ENCODE assay signal across 11 cellular contexts in genomic region chr12:124410354-124411175, GRCh38.
DNase-seq lines count a peak whose midpoint lies in the region; ATAC-seq and TF ChIP-seq lines count a peak whose summit lies in the region.
"Had no signal": no experiment of that assay in that cellular context is flagged by ENCODE, and none has a peak within 500 bp of the region (broad histone marks: within the 10 kb centered on the region; RNA-seq: fewer than 3 reads in every experiment).

No MANE protein-coding gene starts in this region.

- peak overlapping the region; percentile 59 to 63 for H3K27ac ChIP-seq in ascending aorta
- peak overlapping the region; percentile 32 to 80 (median 70) for H3K27ac ChIP-seq in tibial nerve
- H3K27ac ChIP-seq: PC-9 had no signal

- H3K27me3 Mint-ChIP-seq in T-helper 1 cell treated with Interleukin-12 subunit alpha and Interleukin-12 subunit beta and Interleukin-4 antibody, amounts not matched to agents 30 μg/mL and 1 μg/mL, for 36 hours (ENCODE audit: low read depth) = no peaks in the 10 kb centered on the region
- H3K27me3 Mint-ChIP-seq: dendritic cell treated with granulocyte-macrophage colony-stimulating factor and Interleukin-4, amounts not matched to agents 40 ng/mL and 50 ng/mL, for 4 days had no signal

- H3K4me1 ChIP-seq in ascending aorta (peaks cover 10 to 31% of the 10 kb centered on the region in 2 donors), tibial nerve (peaks cover 0 to 63% (median 29%) of the 10 kb centered on the region in 4 donors)

- intact Hi-C loops in ascending aorta (cut with DNase I) = no loop called here

- H3K27me3 ChIP-seq in ascending aorta (no peaks in the 10 kb centered on the region), tibial nerve (no peaks in the 10 kb centered on the region)

- no peaks in the 10 kb centered on the region for H3K9me3 ChIP-seq in ascending aorta
- no peaks in the 10 kb centered on the region for H3K9me3 ChIP-seq in tibial nerve

- TF ChIP-seq POLR2A in tibial nerve (IDR thresholded peaks at IDR 0.05) = no peak

- peaks cover 4% of the 10 kb centered on the region for H3K36me3 Mint-ChIP-seq in T-helper 1 cell treated with Interleukin-12 subunit alpha and Interleukin-12 subunit beta and Interleukin-4 antibody, amounts not matched to agents 30 μg/mL and 1 μg/mL, for 36 hours (ENCODE audit: low read depth)

- no peak for TF ChIP-seq EP300 in tibial nerve (IDR thresholded peaks at IDR 0.05)

- no peak overlapping the region for H3K4me3 Mint-ChIP-seq in T-helper 1 cell treated with Interleukin-12 subunit alpha and Interleukin-12 subunit beta and Interleukin-4 antibody, amounts not matched to agents 30 μg/mL and 1 μg/mL, for 36 hours
- H3K4me3 Mint-ChIP-seq: dendritic cell treated with granulocyte-macrophage colony-stimulating factor and Interleukin-4, amounts not matched to agents 40 ng/mL and 50 ng/mL, for 4 days had no signal

- DNase-seq in T-helper 1 cell = no peak
- DNase-seq in ascending aorta (ENCODE audit: low spot score in 2 of 2) = no peak
- no peak for DNase-seq in left lobe of liver (ENCODE audit: low spot score)
- DNase-seq in tibial nerve (ENCODE audit: low spot score in 2 of 2) = no peak
- no peak for DNase-seq in MV-4-11 (lab: John Stamatoyannopoulos, UW)
- no peak for DNase-seq in NCI-H1417 treated with DMSO at 0.1 percent for 48 hours (lab: John Stamatoyannopoulos, UW)
- no peak for DNase-seq in OCI-M1 (lab: John Stamatoyannopoulos, UW)
- DNase-seq: activated CD8-positive, alpha-beta memory T cell treated with anti-CD3 and anti-CD28 coated beads for 24 hours had no signal

- TF ChIP-seq CTCF in ascending aorta (IDR thresholded peaks at IDR 0.05) = no peak
- TF ChIP-seq CTCF in tibial nerve (IDR thresholded peaks at IDR 0.05) = no peak

- peak; percentile 12 for ATAC-seq in left lobe of liver

- H3K36me3 ChIP-seq in ascending aorta (peaks cover 5 to 32% of the 10 kb centered on the region in 2 donors), tibial nerve (peaks cover 0 to 72% (median 3%) of the 10 kb centered on the region in 3 donors)

- no peaks in the 10 kb centered on the region for H3K9me3 Mint-ChIP-seq in T-helper 1 cell treated with Interleukin-12 subunit alpha and Interleukin-12 subunit beta and Interleukin-4 antibody, amounts not matched to agents 30 μg/mL and 1 μg/mL, for 36 hours
- H3K9me3 Mint-ChIP-seq: dendritic cell treated with granulocyte-macrophage colony-stimulating factor and Interleukin-4, amounts not matched to agents 40 ng/mL and 50 ng/mL, for 4 days had no signal

- H3K4me3 ChIP-seq in ascending aorta (no peak overlapping the region), tibial nerve (no peak overlapping the region)
- H3K4me3 ChIP-seq: PC-9 had no signal

- peak overlapping the region; percentile 7 for H3K27ac Mint-ChIP-seq in T-helper 1 cell treated with Interleukin-12 subunit alpha and Interleukin-12 subunit beta and Interleukin-4 antibody, amounts not matched to agents 30 μg/mL and 1 μg/mL, for 36 hours
- H3K27ac Mint-ChIP-seq: dendritic cell treated with granulocyte-macrophage colony-stimulating factor and Interleukin-4, amounts not matched to agents 40 ng/mL and 50 ng/mL, for 4 days had no signal

- 36 to 49% methylated on average over 10 to 15 of the region's 15 CpGs for WGBS in tibial nerve, 2 donors

- peaks cover 2% of the 10 kb centered on the region for H3K4me1 Mint-ChIP-seq in T-helper 1 cell treated with Interleukin-12 subunit alpha and Interleukin-12 subunit beta and Interleukin-4 antibody, amounts not matched to agents 30 μg/mL and 1 μg/mL, for 36 hours (ENCODE audit: low read depth)
